In genomic region chr14:94707494-94707893, GRCh38 we compare ENCODE assay signal across 28 cellular contexts.
DNase-seq lines count a peak whose midpoint lies in the region; ATAC-seq and TF ChIP-seq lines count a peak whose summit lies in the region.
"Had no signal": no experiment of that assay in that cellular context is flagged by ENCODE, and none has a peak within 500 bp of the region (broad histone marks: within the 10 kb centered on the region; RNA-seq: fewer than 3 reads in every experiment).

No MANE protein-coding gene starts in this region.

- H3K27me3 Mint-ChIP-seq in WTC11 (ENCODE audit: low read depth) = no peaks in the 10 kb centered on the region

- no peaks in the 10 kb centered on the region for H3K9me3 ChIP-seq in A673 (ENCODE audit: low read depth, low read length, poor library complexity, severe bottlenecking)
- H3K9me3 ChIP-seq: Peyer's patch, SJSA1, testis had no signal

- H3K36me3 Mint-ChIP-seq in WTC11 = no peaks in the 10 kb centered on the region
- H3K36me3 Mint-ChIP-seq: memory B cell; naive thymus-derived CD4-positive, alpha-beta T cell; stimulated activated naive B cell treated with anti-CD40 and anti-IgM and Interleukin-4, amounts not matched to agents 10 μg/mL and 1 μg/mL and 100 μg/mL, for 72 hours had no signal

- no peak overlapping the region for H3K4me3 Mint-ChIP-seq in WTC11
- H3K4me3 Mint-ChIP-seq: activated B cell treated with CpG ODN at 0.5 μM for 24 hours; CD4-positive, alpha-beta T cell; memory B cell; naive thymus-derived CD4-positive, alpha-beta T cell; stimulated activated naive B cell treated with anti-CD40 and anti-IgM and Interleukin-4, amounts not matched to agents 10 μg/mL and 1 μg/mL and 100 μg/mL, for 72 hours had no signal

- no peak overlapping the region for H3K4me3 ChIP-seq in A673 (ENCODE audit: low read depth, low read length, poor library complexity, severe bottlenecking)
- H3K4me3 ChIP-seq: cardiac muscle cell, dorsolateral prefrontal cortex, Peyer's patch, SJSA1, testis had no signal

- peak overlapping the region; percentile 42; the same call in 1 of the 2 replicates for H3K27ac Mint-ChIP-seq in WTC11
- H3K27ac Mint-ChIP-seq: activated B cell treated with CpG ODN at 0.5 μM for 24 hours; CD4-positive, alpha-beta T cell; memory B cell; naive thymus-derived CD4-positive, alpha-beta T cell; stimulated activated naive B cell treated with anti-CD40 and anti-IgM and Interleukin-4, amounts not matched to agents 10 μg/mL and 1 μg/mL and 100 μg/mL, for 72 hours had no signal

- H3K4me1 ChIP-seq in A673 (ENCODE audit: insufficient read depth, low read length, poor library complexity, severe bottlenecking) = no peaks in the 10 kb centered on the region
- H3K4me1 ChIP-seq: parathyroid adenoma, Peyer's patch, SJSA1, testis had no signal

- H3K36me3 ChIP-seq in A673 (ENCODE audit: insufficient read depth, low read length, poor library complexity, severe bottlenecking) = no peaks in the 10 kb centered on the region
- H3K36me3 ChIP-seq: cardiac muscle cell, Peyer's patch, SJSA1 had no signal

- CTCF ChIA-PET in A673 (lab: Charles Lee) (no interaction called here), WTC11 (lab: Charles Lee) (interaction anchor here (0.5 to 1.7 kb wide), 15 partner anchors 8 to 661 kb away, joined by 3 to 11 read pairs (median 4); no protein-coding TSS in a partner anchor)

- H3K4me1 Mint-ChIP-seq in WTC11 = peaks cover 12% of the 10 kb centered on the region
- H3K4me1 Mint-ChIP-seq: activated B cell treated with CpG ODN at 0.5 μM for 24 hours; memory B cell; naive thymus-derived CD4-positive, alpha-beta T cell; stimulated activated naive B cell treated with anti-CD40 and anti-IgM and Interleukin-4, amounts not matched to agents 10 μg/mL and 1 μg/mL and 100 μg/mL, for 72 hours had no signal

- DNase-seq in A673 (ENCODE audit: low spot score) (no peak), H4 (ENCODE audit: low spot score) (peak; percentile 31), WTC11 (ENCODE audit: low spot score) (peak; percentile 69), iPS-NIHi11 (ENCODE audit: low spot score) (peak; percentile 86), SHP77 (lab: John Stamatoyannopoulos, UW) (no peak), NCI-H146 (lab: John Stamatoyannopoulos, UW) (no peak), NCI-H1930 (lab: John Stamatoyannopoulos, UW) (no peak)
- DNase-seq: activated B cell treated with CpG ODN at 0.5 μM for 24 hours; activated CD4-positive, alpha-beta T cell treated with anti-CD3 and anti-CD28 coated beads, Interleukin-2, amount 50 U/mL, for 48 hours; activated gamma-delta T cell; CD4-positive, alpha-beta T cell; DMS53; dorsolateral prefrontal cortex; foreskin melanocyte; hippocampal formation; naive thymus-derived CD4-positive, alpha-beta T cell; NCI-H187; NCI-H2227 treated with DMSO at 0.1 percent for 48 hours; Peyer's patch; stimulated activated CD4-positive, alpha-beta T cell treated with anti-CD3 and anti-CD28 coated beads, Interleukin-1b, Interleukin-23, amount 100 ng/mL, for 48 hours; stimulated activated naive B cell treated with anti-CD40 and anti-IgM and Interleukin-4, amounts not matched to agents 10 μg/mL and 1 μg/mL and 100 μg/mL, for 72 hours; testis had no signal

- no peaks in the 10 kb centered on the region for H3K9me3 Mint-ChIP-seq in WTC11
- H3K9me3 Mint-ChIP-seq: activated B cell treated with CpG ODN at 0.5 μM for 24 hours; CD4-positive, alpha-beta T cell; stimulated activated naive B cell treated with anti-CD40 and anti-IgM and Interleukin-4, amounts not matched to agents 10 μg/mL and 1 μg/mL and 100 μg/mL, for 72 hours had no signal

- no peak overlapping the region for H3K27ac ChIP-seq in A673 (ENCODE audit: low read depth, low read length, poor library complexity, severe bottlenecking)
- H3K27ac ChIP-seq: cardiac muscle cell, dorsolateral prefrontal cortex, epithelial cell of prostate, parathyroid adenoma, Peyer's patch, SJSA1, testis had no signal

- intact Hi-C loops in A673 (cut with micrococcal nuclease; ENCODE audit: unreplicated experiment) = no loop called here

- ATAC-seq in WTC11 (peak; percentile 100), HG02763 (IDR thresholded peaks at IDR 0.05; ENCODE audit: unreplicated experiment) (no peak)
- ATAC-seq: naive thymus-derived CD4-positive, alpha-beta T cell; stimulated activated naive B cell treated with anti-CD40 and anti-IgM and Interleukin-4, amounts not matched to agents 10 μg/mL and 1 μg/mL and 100 μg/mL, for 72 hours had no signal

- TF ChIP-seq CTCF in A673 (conservative IDR thresholded peaks at IDR 0.05; ENCODE audit: low read depth, low read length) = peak; percentile 23; the same call in 1 of the 2 replicates
- TF ChIP-seq CTCF in WTC11 (IDR thresholded peaks at IDR 0.05) = no peak

- no TSS peak for BruUV-seq in A673 (replicated peaks; lab: Mats Ljungman, UMichigan)

- POLR2A ChIA-PET in A673 (lab: Charles Lee; ENCODE audit: low non-redundant PET) = no interaction called here
- POLR2A ChIA-PET in WTC11 (lab: Charles Lee) = no interaction called here

- H3K27me3 ChIP-seq in A673 (replicated peaks; ENCODE audit: insufficient read depth, low read depth, low read length, poor library complexity) = no peaks in the 10 kb centered on the region
- H3K27me3 ChIP-seq: cardiac muscle cell, Peyer's patch, testis had no signal

TF ChIP-seq in WTC11, 78 proteins besides CTCF, POLR2A, EP300 and RAD21 (continues in another document):
- TF ChIP-seq, protein P1, sequence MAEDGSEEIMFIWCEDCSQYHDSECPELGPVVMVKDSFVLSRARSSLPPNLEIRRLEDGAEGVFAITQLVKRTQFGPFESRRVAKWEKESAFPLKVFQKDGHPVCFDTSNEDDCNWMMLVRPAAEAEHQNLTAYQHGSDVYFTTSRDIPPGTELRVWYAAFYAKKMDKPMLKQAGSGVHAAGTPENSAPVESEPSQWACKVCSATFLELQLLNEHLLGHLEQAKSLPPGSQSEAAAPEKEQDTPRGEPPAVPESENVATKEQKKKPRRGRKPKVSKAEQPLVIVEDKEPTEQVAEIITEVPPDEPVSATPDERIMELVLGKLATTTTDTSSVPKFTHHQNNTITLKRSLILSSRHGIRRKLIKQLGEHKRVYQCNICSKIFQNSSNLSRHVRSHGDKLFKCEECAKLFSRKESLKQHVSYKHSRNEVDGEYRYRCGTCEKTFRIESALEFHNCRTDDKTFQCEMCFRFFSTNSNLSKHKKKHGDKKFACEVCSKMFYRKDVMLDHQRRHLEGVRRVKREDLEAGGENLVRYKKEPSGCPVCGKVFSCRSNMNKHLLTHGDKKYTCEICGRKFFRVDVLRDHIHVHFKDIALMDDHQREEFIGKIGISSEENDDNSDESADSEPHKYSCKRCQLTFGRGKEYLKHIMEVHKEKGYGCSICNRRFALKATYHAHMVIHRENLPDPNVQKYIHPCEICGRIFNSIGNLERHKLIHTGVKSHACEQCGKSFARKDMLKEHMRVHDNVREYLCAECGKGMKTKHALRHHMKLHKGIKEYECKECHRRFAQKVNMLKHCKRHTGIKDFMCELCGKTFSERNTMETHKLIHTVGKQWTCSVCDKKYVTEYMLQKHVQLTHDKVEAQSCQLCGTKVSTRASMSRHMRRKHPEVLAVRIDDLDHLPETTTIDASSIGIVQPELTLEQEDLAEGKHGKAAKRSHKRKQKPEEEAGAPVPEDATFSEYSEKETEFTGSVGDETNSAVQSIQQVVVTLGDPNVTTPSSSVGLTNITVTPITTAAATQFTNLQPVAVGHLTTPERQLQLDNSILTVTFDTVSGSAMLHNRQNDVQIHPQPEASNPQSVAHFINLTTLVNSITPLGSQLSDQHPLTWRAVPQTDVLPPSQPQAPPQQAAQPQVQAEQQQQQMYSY (CRISPR knock-in tag; IDR thresholded peaks at IDR 0.05) = no peak
- no peak for TF ChIP-seq TEAD4 (CRISPR knock-in tag; IDR thresholded peaks at IDR 0.05)
- TF ChIP-seq SMAD3 (CRISPR knock-in tag; IDR thresholded peaks at IDR 0.05; ENCODE audit: borderline replicate concordance) = no peak
- TF ChIP-seq ATF2 (CRISPR knock-in tag; IDR thresholded peaks at IDR 0.05; ENCODE audit: borderline replicate concordance, low read depth) = no peak
- TF ChIP-seq, protein P2, sequence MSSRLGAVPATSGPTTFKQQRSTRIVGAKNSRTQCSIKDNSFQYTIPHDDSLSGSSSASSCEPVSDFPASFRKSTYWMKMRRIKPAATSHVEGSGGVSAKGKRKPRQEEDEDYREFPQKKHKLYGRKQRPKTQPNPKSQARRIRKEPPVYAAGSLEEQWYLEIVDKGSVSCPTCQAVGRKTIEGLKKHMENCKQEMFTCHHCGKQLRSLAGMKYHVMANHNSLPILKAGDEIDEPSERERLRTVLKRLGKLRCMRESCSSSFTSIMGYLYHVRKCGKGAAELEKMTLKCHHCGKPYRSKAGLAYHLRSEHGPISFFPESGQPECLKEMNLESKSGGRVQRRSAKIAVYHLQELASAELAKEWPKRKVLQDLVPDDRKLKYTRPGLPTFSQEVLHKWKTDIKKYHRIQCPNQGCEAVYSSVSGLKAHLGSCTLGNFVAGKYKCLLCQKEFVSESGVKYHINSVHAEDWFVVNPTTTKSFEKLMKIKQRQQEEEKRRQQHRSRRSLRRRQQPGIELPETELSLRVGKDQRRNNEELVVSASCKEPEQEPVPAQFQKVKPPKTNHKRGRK (CRISPR knock-in tag; IDR thresholded peaks at IDR 0.05; ENCODE audit: borderline replicate concordance) = no peak
- TF ChIP-seq ATF1 (CRISPR knock-in tag; IDR thresholded peaks at IDR 0.05) = no peak
- TF ChIP-seq, protein P3, sequence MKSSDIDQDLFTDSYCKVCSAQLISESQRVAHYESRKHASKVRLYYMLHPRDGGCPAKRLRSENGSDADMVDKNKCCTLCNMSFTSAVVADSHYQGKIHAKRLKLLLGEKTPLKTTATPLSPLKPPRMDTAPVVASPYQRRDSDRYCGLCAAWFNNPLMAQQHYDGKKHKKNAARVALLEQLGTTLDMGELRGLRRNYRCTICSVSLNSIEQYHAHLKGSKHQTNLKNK (CRISPR knock-in tag; IDR thresholded peaks at IDR 0.05) = no peak

Comparison
In these comparisons a context has a peak if more than half of its experiments do, and no peak if none do; other contexts are left out.
1. DNase-seq: peak in H4 (single experiment), WTC11 (single experiment) and iPS-NIHi11 (single experiment); none in A673 (single experiment), SHP77 (0 of 2), NCI-H146 (single experiment) and NCI-H1930 (0 of 2).